ENCODE assay signal across 1 cellular context in the genomic region with DNA sequence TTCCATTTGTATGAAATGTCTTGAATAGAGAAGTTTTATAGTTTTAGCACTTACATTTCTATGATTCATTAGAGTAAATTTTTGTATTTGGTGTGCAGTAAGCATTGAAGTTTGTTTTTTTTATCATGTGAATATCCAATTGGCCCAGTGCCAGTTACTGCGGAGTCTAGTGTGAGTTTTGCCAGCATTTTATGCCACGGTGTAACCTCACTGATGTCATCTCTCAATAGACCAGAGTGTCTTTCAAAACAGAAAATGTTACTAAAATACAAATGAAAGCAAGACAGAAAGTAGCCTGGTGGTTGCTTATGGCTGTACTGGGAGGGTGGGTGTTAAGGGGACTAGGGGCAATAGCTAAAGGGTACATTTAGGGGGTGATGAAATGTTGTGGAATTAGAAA.
TF ChIP-seq lines count a peak whose summit lies in the region.

No MANE protein-coding gene starts in this region.

TF ChIP-seq in WTC11, 78 proteins besides CTCF, POLR2A, EP300 and RAD21 (continued from another document):
- TF ChIP-seq, protein P1, sequence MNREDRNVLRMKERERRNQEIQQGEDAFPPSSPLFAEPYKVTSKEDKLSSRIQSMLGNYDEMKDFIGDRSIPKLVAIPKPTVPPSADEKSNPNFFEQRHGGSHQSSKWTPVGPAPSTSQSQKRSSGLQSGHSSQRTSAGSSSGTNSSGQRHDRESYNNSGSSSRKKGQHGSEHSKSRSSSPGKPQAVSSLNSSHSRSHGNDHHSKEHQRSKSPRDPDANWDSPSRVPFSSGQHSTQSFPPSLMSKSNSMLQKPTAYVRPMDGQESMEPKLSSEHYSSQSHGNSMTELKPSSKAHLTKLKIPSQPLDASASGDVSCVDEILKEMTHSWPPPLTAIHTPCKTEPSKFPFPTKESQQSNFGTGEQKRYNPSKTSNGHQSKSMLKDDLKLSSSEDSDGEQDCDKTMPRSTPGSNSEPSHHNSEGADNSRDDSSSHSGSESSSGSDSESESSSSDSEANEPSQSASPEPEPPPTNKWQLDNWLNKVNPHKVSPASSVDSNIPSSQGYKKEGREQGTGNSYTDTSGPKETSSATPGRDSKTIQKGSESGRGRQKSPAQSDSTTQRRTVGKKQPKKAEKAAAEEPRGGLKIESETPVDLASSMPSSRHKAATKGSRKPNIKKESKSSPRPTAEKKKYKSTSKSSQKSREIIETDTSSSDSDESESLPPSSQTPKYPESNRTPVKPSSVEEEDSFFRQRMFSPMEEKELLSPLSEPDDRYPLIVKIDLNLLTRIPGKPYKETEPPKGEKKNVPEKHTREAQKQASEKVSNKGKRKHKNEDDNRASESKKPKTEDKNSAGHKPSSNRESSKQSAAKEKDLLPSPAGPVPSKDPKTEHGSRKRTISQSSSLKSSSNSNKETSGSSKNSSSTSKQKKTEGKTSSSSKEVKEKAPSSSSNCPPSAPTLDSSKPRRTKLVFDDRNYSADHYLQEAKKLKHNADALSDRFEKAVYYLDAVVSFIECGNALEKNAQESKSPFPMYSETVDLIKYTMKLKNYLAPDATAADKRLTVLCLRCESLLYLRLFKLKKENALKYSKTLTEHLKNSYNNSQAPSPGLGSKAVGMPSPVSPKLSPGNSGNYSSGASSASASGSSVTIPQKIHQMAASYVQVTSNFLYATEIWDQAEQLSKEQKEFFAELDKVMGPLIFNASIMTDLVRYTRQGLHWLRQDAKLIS (CRISPR knock-in tag; IDR thresholded peaks at IDR 0.05; ENCODE audit: borderline replicate concordance), result no peak
- no peak for TF ChIP-seq OVOL2 (CRISPR knock-in tag; IDR thresholded peaks at IDR 0.05; ENCODE audit: borderline replicate concordance)
- TF ChIP-seq, protein P2, sequence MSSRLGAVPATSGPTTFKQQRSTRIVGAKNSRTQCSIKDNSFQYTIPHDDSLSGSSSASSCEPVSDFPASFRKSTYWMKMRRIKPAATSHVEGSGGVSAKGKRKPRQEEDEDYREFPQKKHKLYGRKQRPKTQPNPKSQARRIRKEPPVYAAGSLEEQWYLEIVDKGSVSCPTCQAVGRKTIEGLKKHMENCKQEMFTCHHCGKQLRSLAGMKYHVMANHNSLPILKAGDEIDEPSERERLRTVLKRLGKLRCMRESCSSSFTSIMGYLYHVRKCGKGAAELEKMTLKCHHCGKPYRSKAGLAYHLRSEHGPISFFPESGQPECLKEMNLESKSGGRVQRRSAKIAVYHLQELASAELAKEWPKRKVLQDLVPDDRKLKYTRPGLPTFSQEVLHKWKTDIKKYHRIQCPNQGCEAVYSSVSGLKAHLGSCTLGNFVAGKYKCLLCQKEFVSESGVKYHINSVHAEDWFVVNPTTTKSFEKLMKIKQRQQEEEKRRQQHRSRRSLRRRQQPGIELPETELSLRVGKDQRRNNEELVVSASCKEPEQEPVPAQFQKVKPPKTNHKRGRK (CRISPR knock-in tag; IDR thresholded peaks at IDR 0.05; ENCODE audit: borderline replicate concordance), result no peak
- no peak for TF ChIP-seq ELF4 (CRISPR knock-in tag; IDR thresholded peaks at IDR 0.05; ENCODE audit: low read depth)
